ENCODE assay signal across 7 cellular contexts in genomic region chr5:109410389-109411174, GRCh38. TPM values are rescaled to one million over a fixed set of nuclear protein-coding genes. Genes with fewer than 3 reads are reported as not detected.
DNase-seq lines count a peak whose midpoint lies in the region; ATAC-seq and TF ChIP-seq lines count a peak whose summit lies in the region.

No MANE protein-coding gene starts in this region.

- H3K4me1 ChIP-seq in lung (ENCODE audit: control insufficient read depth in 2 of 2, insufficient read depth in 2 of 2, low read length in 2 of 2): peaks cover 0 to 7% of the 10 kb centered on the region in 2 donors

- in situ Hi-C loops in GM13977 (cut with MboI; ENCODE audit: low pct_unique_long_range_greater_than_20kb, low sequenced_read_pairs, unreplicated experiment): no loop called here

- H3K27ac Mint-ChIP-seq in effector memory CD8-positive, alpha-beta T cell: peak overlapping the region; percentile 96 to 99

- H3K27ac ChIP-seq in lung (ENCODE audit: low read depth in 1 of 2, low read length in 1 of 2): peak overlapping the region; percentile 87 to 98

- no peaks in the 10 kb centered on the region for H3K27me3 ChIP-seq in lung (ENCODE audit: control insufficient read depth, insufficient read depth)

- peak overlapping the region; percentile 98 to 99 for H3K4me3 Mint-ChIP-seq in effector memory CD8-positive, alpha-beta T cell

- H3K4me1 Mint-ChIP-seq in effector memory CD8-positive, alpha-beta T cell (ENCODE audit: low read depth in 2 of 2): peaks cover 23 to 28% of the 10 kb centered on the region in 2 donors

- H3K9me3 ChIP-seq in lung (ENCODE audit: control insufficient read depth in 2 of 2, insufficient read depth in 1 of 2, low read length in 1 of 2): peaks cover 0 to 2% of the 10 kb centered on the region in 2 donors

- H3K36me3 Mint-ChIP-seq in effector memory CD8-positive, alpha-beta T cell (ENCODE audit: insufficient read depth): peaks cover 35% of the 10 kb centered on the region

- H3K27me3 Mint-ChIP-seq in effector memory CD8-positive, alpha-beta T cell: no peaks in the 10 kb centered on the region

- peak; percentile 19 for ATAC-seq in HG02798 (IDR thresholded peaks at IDR 0.05; ENCODE audit: poor library complexity, unreplicated experiment)
- peak; percentile 1 for ATAC-seq in effector memory CD8-positive, alpha-beta T cell (replicated peaks)
- peak; percentile 29 for ATAC-seq in lung (ENCODE audit: insufficient read depth, low FRiP score)

- H3K36me3 ChIP-seq in lung (ENCODE audit: control insufficient read depth in 2 of 2, insufficient read depth in 2 of 2, low read length in 2 of 2): no peaks in the 10 kb centered on the region

- DNase-seq in GM13977 (ENCODE audit: low spot score) (peak; percentile 13), NCI-H446 (lab: John Stamatoyannopoulos, UW) (peak; percentile 50 to 64), lung (ENCODE audit: low spot score) (peak; percentile 80)
- peak; percentile 36 to 39 for DNase-seq in activated CD4-positive, alpha-beta T cell treated with anti-CD3 and anti-CD28 coated beads, Interleukin-2, amount 50 U/mL, for 48 hours
- DNase-seq in effector memory CD8-positive, alpha-beta T cell: peak in 2 of 3 experiments; percentile 32 to 48
- DNase-seq in stimulated activated CD8-positive, alpha-beta memory T cell treated with anti-CD3 and anti-CD28 coated beads, Interleukin-4, amount 100 ng/mL, for 24 hours (ENCODE audit: low read depth): peak; percentile 18

- WGBS in lung, 2 donors: 0 to 1% methylated on average over 26 of the region's 26 CpGs

- peak overlapping the region; percentile 9 for H3K4me3 ChIP-seq in lung

- H3K9me3 Mint-ChIP-seq in effector memory CD8-positive, alpha-beta T cell: no peaks in the 10 kb centered on the region

- no peak for TF ChIP-seq CTCF in GM13977 (IDR thresholded peaks at IDR 0.05; ENCODE audit: extremely low read depth, insufficient read depth, missing control alignments)
- no peak for TF ChIP-seq CTCF in lung (IDR thresholded peaks at IDR 0.05; ENCODE audit: control extremely low read depth, extremely low read depth)

RNA-seq across cellular contexts. Expression of gene PJA2, which starts 0.8 kb away (rescaled TPM):
- 100 to 1,000 TPM in 1 of 2 donors, 10 to 100 TPM in 1; 70.1 to 148 TPM for total RNA-seq in lung
- polyA plus RNA-seq in lung: 10 to 100 TPM; 17.5 to 52.5 TPM

Comparison
In these comparisons a context has a peak if more than half of its experiments do, and no peak if none do; other contexts are left out.
1. Peak in every context shown above with its lines: DNase-seq, ATAC-seq, H3K4me3 ChIP-seq and H3K27ac ChIP-seq.
2. DNase-seq: peak in every context shown above with its lines; median percentile 80 in lung; 57 in NCI-H446; 40 in effector memory CD8-positive, alpha-beta T cell; 38 in activated CD4-positive, alpha-beta T cell treated with anti-CD3 and anti-CD28 coated beads, Interleukin-2, amount 50 U/mL, for 48 hours; 18 in stimulated activated CD8-positive, alpha-beta memory T cell treated with anti-CD3 and anti-CD28 coated beads, Interleukin-4, amount 100 ng/mL, for 24 hours; 13 in GM13977.